Comparison of ENCODE assay signal across 10 cellular contexts in genomic region chr6:149646599-149646998, GRCh38. TPM values are rescaled to one million over a fixed set of nuclear protein-coding genes. Genes with fewer than 3 reads are reported as not detected.
A peak's percentile ranks its signal among the peaks of the same experiment; 100 is the strongest.
DNase-seq lines count a peak whose midpoint lies in the region; ATAC-seq and TF ChIP-seq lines count a peak whose summit lies in the region.
"Had no signal": no experiment of that assay in that cellular context is flagged by ENCODE, and none has a peak within 500 bp of the region (broad histone marks: within the 10 kb centered on the region; RNA-seq: fewer than 3 reads in every experiment).

No MANE protein-coding gene starts in this region.

- TF ChIP-seq CTCF in NB4 (IDR thresholded peaks at IDR 0.05; ENCODE audit: low read depth, low read length) (no peak), coronary artery (IDR thresholded peaks at IDR 0.05) (no peak), nephron (IDR thresholded peaks at IDR 0.05; ENCODE audit: unreplicated experiment in 3 of 3) (no peak)

- peaks cover 35% of the 10 kb centered on the region for H3K4me1 ChIP-seq in CD4-positive, alpha-beta memory T cell (ENCODE audit: insufficient read depth, low read length)

- CTCF ChIA-PET in CD4-positive, alpha-beta memory T cell (lab: Charles Lee; ENCODE audit: partially characterized antibody) = no interaction called here

- H3K36me3 ChIP-seq in CD4-positive, alpha-beta memory T cell (ENCODE audit: insufficient read depth, low read length) = no peaks in the 10 kb centered on the region
- H3K36me3 ChIP-seq: left lung had no signal

- no peak for TF ChIP-seq POLR2A in NB4 (IDR thresholded peaks at IDR 0.05; ENCODE audit: extremely low read depth, insufficient read length)

- H3K27ac ChIP-seq in CD4-positive, alpha-beta memory T cell (ENCODE audit: low read depth, low read length) = no peak overlapping the region
- no peak overlapping the region for H3K27ac ChIP-seq in coronary artery
- H3K27ac ChIP-seq: left lung had no signal

- H3K4me3 Mint-ChIP-seq in CD4-positive, alpha-beta memory T cell = peak overlapping the region in 6 of 8 donors; percentile 6 to 94 (median 64)
- H3K4me3 Mint-ChIP-seq in nephron = peak overlapping the region in 2 of 3 experiments; percentile 92 to 95

- H3K36me3 Mint-ChIP-seq in CD4-positive, alpha-beta memory T cell = peaks cover 0 to 3% of the 10 kb centered on the region in 2 donors
- peaks cover 4% of the 10 kb centered on the region for H3K36me3 Mint-ChIP-seq in nephron (ENCODE audit: low read depth)

- ATAC-seq in GM19397 (IDR thresholded peaks at IDR 0.05; ENCODE audit: unreplicated experiment) = no peak

- H3K4me1 Mint-ChIP-seq in CD4-positive, alpha-beta memory T cell = peaks cover 25 to 58% (median 33%) of the 10 kb centered on the region in 4 donors
- peaks cover 13% of the 10 kb centered on the region for H3K4me1 Mint-ChIP-seq in nephron

- H3K27me3 Mint-ChIP-seq in CD4-positive, alpha-beta memory T cell = no peaks in the 10 kb centered on the region
- no peaks in the 10 kb centered on the region for H3K27me3 Mint-ChIP-seq in nephron (ENCODE audit: low read depth)

- no peaks in the 10 kb centered on the region for H3K9me3 Mint-ChIP-seq in CD4-positive, alpha-beta memory T cell
- no peaks in the 10 kb centered on the region for H3K9me3 Mint-ChIP-seq in nephron

- POLR2A ChIA-PET in CD4-positive, alpha-beta memory T cell (lab: Charles Lee; ENCODE audit: partially characterized antibody) = interaction anchor here (2.5 kb wide), 1 partner anchor 71 kb away, joined by 16 read pairs; the partner anchor contains the start of gene LATS1

- intact Hi-C loops in CD4-positive, alpha-beta memory T cell (cut with micrococcal nuclease) = no loop called here

- H3K27ac Mint-ChIP-seq in CD4-positive, alpha-beta memory T cell = peak overlapping the region in 4 of 7 donors; percentile 23 to 51 (median 38)
- H3K27ac Mint-ChIP-seq in nephron = no peak overlapping the region

- no peaks in the 10 kb centered on the region for H3K9me3 ChIP-seq in CD4-positive, alpha-beta memory T cell (ENCODE audit: control insufficient read depth in 1 of 2, low read length in 2 of 2)
- H3K9me3 ChIP-seq: left lung had no signal

- no peak overlapping the region for H3K4me3 ChIP-seq in CD4-positive, alpha-beta memory T cell (ENCODE audit: low read length in 2 of 2)
- H3K4me3 ChIP-seq in NB4 (ENCODE audit: low read depth, low read length) (peak overlapping the region; percentile 89), coronary artery (peak overlapping the region; percentile 80)

- DNase-seq in CD4-positive, alpha-beta memory T cell = no peak
- DNase-seq in NB4 (ENCODE audit: low read depth) (no peak), coronary artery (ENCODE audit: low spot score) (no peak), amygdala (lab: John Stamatoyannopoulos, UW) (no peak), RPMI8226 (no peak), NCI-H1048 (lab: John Stamatoyannopoulos, UW) (no peak)
- DNase-seq: NCI-H2107 had no signal

- H3K27me3 ChIP-seq in CD4-positive, alpha-beta memory T cell (ENCODE audit: insufficient read depth, low read length) = no peaks in the 10 kb centered on the region
- H3K27me3 ChIP-seq: left lung had no signal

RNA-seq across cellular contexts. Expression of gene KATNA1, which starts 1.9 kb away (rescaled TPM):
- 10 to 100 TPM; 18.2 to 21.4 TPM for total RNA-seq in CD4-positive, alpha-beta memory T cell
- 10 to 100 TPM; 27.5 to 34.7 TPM for polyA plus RNA-seq in CD4-positive, alpha-beta memory T cell

Comparison
In these comparisons a context has a peak if more than half of its experiments do, and no peak if none do; other contexts are left out.
1. H3K4me3 ChIP-seq: peak in NB4 (single experiment) and coronary artery (single experiment); none in CD4-positive, alpha-beta memory T cell (0 of 2).
2. H3K27ac Mint-ChIP-seq: peak in CD4-positive, alpha-beta memory T cell (4 of 7); none in nephron (0 of 3).